8 cellular contexts compared by ENCODE assay signal in the genomic region with DNA sequence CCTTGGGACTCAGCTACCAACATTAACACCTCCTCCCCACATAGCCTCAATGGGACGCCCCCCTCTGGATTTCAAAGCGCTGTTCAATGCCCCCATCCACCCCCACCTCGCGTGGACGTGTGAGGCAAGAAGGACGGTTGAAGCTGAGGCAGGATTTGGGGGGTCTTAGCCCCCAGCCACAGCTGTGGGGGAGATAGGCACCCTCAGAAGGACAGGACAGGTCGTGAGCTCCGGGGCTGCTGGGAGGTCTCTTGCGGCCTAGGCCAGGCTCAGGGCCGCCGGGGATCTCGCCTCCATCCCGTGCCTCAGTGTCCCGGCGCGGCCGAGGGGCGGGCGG. TPM values are rescaled to one million over a fixed set of nuclear protein-coding genes. Genes with fewer than 3 reads are reported as not detected.
A peak's percentile ranks its signal among the peaks of the same experiment; 100 is the strongest.
DNase-seq lines count a peak whose midpoint lies in the region; ATAC-seq and TF ChIP-seq lines count a peak whose summit lies in the region.

No MANE protein-coding gene starts in this region.

- peak overlapping the region in 1 of 2 donors; percentile 96 for H3K27ac Mint-ChIP-seq in effector memory CD8-positive, alpha-beta T cell
- no peak overlapping the region for H3K27ac Mint-ChIP-seq in osteocyte (ENCODE audit: unreplicated experiment)

- peak overlapping the region; percentile 33; the same call in 1 of the 2 replicates for H3K27ac ChIP-seq in C4-2B

- peaks cover 11 to 19% of the 10 kb centered on the region in 2 donors for H3K4me1 Mint-ChIP-seq in effector memory CD8-positive, alpha-beta T cell (ENCODE audit: low read depth in 2 of 2)
- H3K4me1 Mint-ChIP-seq in osteocyte (ENCODE audit: unreplicated experiment) = peaks cover 22% of the 10 kb centered on the region

- DNase-seq in NB4 (ENCODE audit: low read depth) (no peak), osteocyte (ENCODE audit: extremely low spot score, unreplicated experiment) (no peak)
- peak in 1 of 3 experiments; percentile 9 for DNase-seq in effector memory CD8-positive, alpha-beta T cell

- ATAC-seq in effector memory CD8-positive, alpha-beta T cell (replicated peaks) = peak; percentile 16
- ATAC-seq in HG03378 (IDR thresholded peaks at IDR 0.05; ENCODE audit: unreplicated experiment) = no peak
- ATAC-seq in HG03457 (IDR thresholded peaks at IDR 0.05; ENCODE audit: unreplicated experiment) = no peak
- no peak for ATAC-seq in GM18517 (IDR thresholded peaks at IDR 0.05; ENCODE audit: unreplicated experiment)
- ATAC-seq in HG03520 (IDR thresholded peaks at IDR 0.05; ENCODE audit: unreplicated experiment) = no peak

- H3K36me3 Mint-ChIP-seq in effector memory CD8-positive, alpha-beta T cell (ENCODE audit: insufficient read depth) = no peaks in the 10 kb centered on the region
- H3K36me3 Mint-ChIP-seq in osteocyte (ENCODE audit: unreplicated experiment) = no peaks in the 10 kb centered on the region

- TF ChIP-seq CTCF in C4-2B (conservative IDR thresholded peaks at IDR 0.05) (no peak), NB4 (IDR thresholded peaks at IDR 0.05; ENCODE audit: low read depth, low read length) (no peak), osteocyte (IDR thresholded peaks at IDR 0.05) (no peak)

- H3K4me3 ChIP-seq in NB4 (ENCODE audit: low read depth, low read length) = peak overlapping the region; percentile 30

- peak overlapping the region; percentile 66 to 88 for H3K4me3 Mint-ChIP-seq in effector memory CD8-positive, alpha-beta T cell
- H3K4me3 Mint-ChIP-seq in osteocyte (ENCODE audit: unreplicated experiment) = peak overlapping the region; percentile 58

- no peaks in the 10 kb centered on the region for H3K9me3 Mint-ChIP-seq in effector memory CD8-positive, alpha-beta T cell
- H3K9me3 Mint-ChIP-seq in osteocyte (ENCODE audit: unreplicated experiment) = no peaks in the 10 kb centered on the region

- TF ChIP-seq POLR2A in NB4 (IDR thresholded peaks at IDR 0.05; ENCODE audit: extremely low read depth, insufficient read length) = no peak

- peaks cover 5 to 15% of the 10 kb centered on the region in 2 donors for H3K27me3 Mint-ChIP-seq in effector memory CD8-positive, alpha-beta T cell
- peaks cover 6% of the 10 kb centered on the region for H3K27me3 Mint-ChIP-seq in osteocyte (ENCODE audit: unreplicated experiment)

RNA-seq across cellular contexts. Expression of gene SP7, which starts 8.3 kb away (rescaled TPM):
- total RNA-seq in osteocyte = not detected in 2 replicates

RNA-seq across cellular contexts. Expression of gene AAAS, which starts 23.0 kb away (rescaled TPM):
- total RNA-seq in osteocyte = 66.3 and 72.8 TPM in 2 replicates

RNA-seq across cellular contexts. Expression of gene SP1, which starts 35.5 kb away (rescaled TPM):
- total RNA-seq in osteocyte = 77.0 and 83.3 TPM in 2 replicates

RNA-seq across cellular contexts. Expression of gene MYG1, which starts 45.0 kb away (rescaled TPM):
- total RNA-seq in osteocyte = 72.5 and 80.5 TPM in 2 replicates

RNA-seq across cellular contexts. Expression of gene PFDN5, which starts 49.1 kb away (rescaled TPM):
- 394 and 396 TPM in 2 replicates for total RNA-seq in osteocyte
